Comparison of ENCODE assay signal across 36 cellular contexts in the genomic region with DNA sequence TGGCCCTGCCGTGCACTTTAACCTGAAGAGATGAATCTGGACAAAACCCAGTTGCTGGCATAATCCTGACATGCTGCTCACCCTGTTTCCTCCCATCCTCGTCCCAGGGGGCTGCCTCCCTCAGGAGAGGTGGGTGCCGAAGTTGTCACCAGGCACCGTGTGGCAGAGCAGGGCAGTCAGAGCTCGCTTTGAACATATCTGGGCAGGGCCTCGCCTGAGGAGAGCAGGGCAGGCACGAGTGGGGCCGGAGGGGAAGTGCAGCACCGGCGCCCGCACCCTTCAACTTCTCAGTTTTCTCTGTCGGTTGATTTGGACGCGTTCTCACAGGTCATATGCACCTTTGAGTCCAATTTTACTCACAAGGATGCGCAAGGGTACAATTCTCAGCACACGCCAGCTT.
"Had no signal": no experiment of that assay in that cellular context is flagged by ENCODE, and none has a peak within 500 bp of the region (broad histone marks: within the 10 kb centered on the region; RNA-seq: fewer than 3 reads in every experiment).

No MANE protein-coding gene starts in this region.

- H3K36me3 Mint-ChIP-seq: activated CD4-positive, alpha-beta memory T cell treated with anti-CD3 and anti-CD28 coated beads for 36 hours; activated CD8-positive, alpha-beta memory T cell treated with anti-CD3 and anti-CD28 coated beads, Interleukin-2, amount 10 ng/mL, durations not matched to agents 7 days and 5 days; activated naive CD4-positive, alpha-beta T cell treated with anti-CD3 and anti-CD28 coated beads, Interleukin-2, amount 50 U/mL, for 24 hours; activated naive CD8-positive, alpha-beta T cell treated with anti-CD3 and anti-CD28 coated beads for 36 hours; brain had no signal

- H3K36me3 ChIP-seq: adrenal gland, ascending aorta, breast epithelium, cardiac muscle cell had no signal

- H3K27ac ChIP-seq: adrenal gland, ascending aorta, breast epithelium, cardiac muscle cell, coronary artery, dorsolateral prefrontal cortex had no signal

- H3K4me3 Mint-ChIP-seq: activated CD4-positive, alpha-beta memory T cell treated with anti-CD3 and anti-CD28 coated beads for 36 hours; activated CD4-positive, alpha-beta T cell treated with anti-CD3 and anti-CD28 coated beads for 36 hours; activated CD4-positive, alpha-beta T cell treated with anti-CD3 and anti-CD28 coated beads, Interleukin-2, amount 10 ng/mL, durations not matched to agents 24 days and 14 days; activated CD8-positive, alpha-beta memory T cell treated with anti-CD3 and anti-CD28 coated beads, Interleukin-2, amount 10 ng/mL, durations not matched to agents 7 days and 5 days; activated CD8-positive, alpha-beta T cell treated with anti-CD3 and anti-CD28 coated beads, Interleukin-2, amount 10 ng/mL, durations not matched to agents 7 days and 5 days; activated naive CD4-positive, alpha-beta T cell treated with anti-CD3 and anti-CD28 coated beads for 36 hours; activated naive CD4-positive, alpha-beta T cell treated with anti-CD3 and anti-CD28 coated beads, Interleukin-2, amount 50 U/mL, for 24 hours; activated naive CD8-positive, alpha-beta T cell treated with anti-CD3 and anti-CD28 coated beads for 36 hours; activated naive CD8-positive, alpha-beta T cell treated with anti-CD3 and anti-CD28 coated beads, Interleukin-2, amount 50 U/mL, for 24 hours; activated T-helper 1 cell treated with anti-CD3 and anti-CD28 coated beads, Interleukin-12 subunit alpha, Interleukin-12 subunit beta, Interleukin-2, Interleukin-4 antibody, amounts not matched to agents 30 ng/mL and 10 ng/mL and 1 ng/mL, durations not matched to agents 14 hours and 24 hours and 36 hours; brain; dendritic cell treated with granulocyte-macrophage colony-stimulating factor and Interleukin-4, amounts not matched to agents 40 ng/mL and 50 ng/mL, for 4 days; endodermal cell; T-helper 17 cell; T-helper 2 cell treated with Interferon-gamma antibody and Interleukin-4, amounts not matched to agents 5 μg/mL and 100 μg/mL, for 36 hours had no signal

- H3K27me3 Mint-ChIP-seq: activated CD4-positive, alpha-beta memory T cell treated with anti-CD3 and anti-CD28 coated beads for 36 hours; activated CD4-positive, alpha-beta T cell treated with anti-CD3 and anti-CD28 coated beads for 36 hours; activated CD4-positive, alpha-beta T cell treated with anti-CD3 and anti-CD28 coated beads, Interleukin-2, amount 10 ng/mL, durations not matched to agents 24 days and 14 days; activated CD8-positive, alpha-beta memory T cell treated with anti-CD3 and anti-CD28 coated beads, Interleukin-2, amount 10 ng/mL, durations not matched to agents 7 days and 5 days; activated naive CD8-positive, alpha-beta T cell treated with anti-CD3 and anti-CD28 coated beads for 36 hours had no signal

- H3K4me1 ChIP-seq: adrenal gland had no signal

- H3K9me3 Mint-ChIP-seq: activated CD4-positive, alpha-beta T cell treated with anti-CD3 and anti-CD28 coated beads, Interleukin-2, amount 10 ng/mL, durations not matched to agents 24 days and 14 days; activated naive CD4-positive, alpha-beta T cell treated with anti-CD3 and anti-CD28 coated beads, Interleukin-2, amount 50 U/mL, for 24 hours; activated T-helper 1 cell treated with anti-CD3 and anti-CD28 coated beads, Interleukin-12 subunit alpha, Interleukin-12 subunit beta, Interleukin-2, Interleukin-4 antibody, amounts not matched to agents 30 ng/mL and 10 ng/mL and 1 ng/mL, durations not matched to agents 14 hours and 24 hours and 36 hours; activated T-helper 2 cell treated with anti-CD3 and anti-CD28 coated beads, Interferon-gamma antibody, Interleukin-2, Interleukin-4, amounts not matched to agents 10 μg/mL and 5 μg/mL and 100 μg/mL, durations not matched to agents 14 hours and 24 hours and 36 hours; T-helper 2 cell treated with Interferon-gamma antibody and Interleukin-4, amounts not matched to agents 5 μg/mL and 100 μg/mL, for 36 hours had no signal

- FAIRE-seq: frontal cortex had no signal

- H3K4me3 ChIP-seq: adrenal gland, ascending aorta, breast epithelium, cardiac muscle cell, coronary artery, dorsolateral prefrontal cortex had no signal

- ATAC-seq: activated CD4-positive, alpha-beta T cell treated with anti-CD3 and anti-CD28 coated beads for 36 hours; activated CD8-positive, alpha-beta memory T cell treated with anti-CD3 and anti-CD28 coated beads, Interleukin-2, amount 10 ng/mL, durations not matched to agents 7 days and 5 days; activated CD8-positive, alpha-beta T cell treated with anti-CD3 and anti-CD28 coated beads, Interleukin-2, amount 10 ng/mL, durations not matched to agents 7 days and 5 days; activated naive CD8-positive, alpha-beta T cell treated with anti-CD3 and anti-CD28 coated beads, Interleukin-2, amount 50 U/mL, for 24 hours; esophagus mucosa; T-helper 17 cell had no signal

- DNase-seq: activated CD4-positive, alpha-beta memory T cell treated with anti-CD3 and anti-CD28 coated beads for 36 hours; activated CD4-positive, alpha-beta T cell treated with anti-CD3 and anti-CD28 coated beads for 36 hours; activated CD4-positive, alpha-beta T cell treated with anti-CD3 and anti-CD28 coated beads, Interleukin-2, amount 10 ng/mL, durations not matched to agents 24 days and 14 days; activated CD4-positive, CD25-positive, alpha-beta regulatory T cell; activated CD4-positive, CD25-positive, alpha-beta regulatory T cell treated with anti-CD3 and anti-CD28 coated beads, Interleukin-2, amount 50 U/mL, for 72 hours; activated CD8-positive, alpha-beta memory T cell treated with anti-CD3 and anti-CD28 coated beads, Interleukin-2, amount 10 ng/mL, durations not matched to agents 7 days and 5 days; activated CD8-positive, alpha-beta memory T cell treated with anti-CD3 and anti-CD28 coated beads, Interleukin-2, amount 50 U/mL, for 4 hours; activated CD8-positive, alpha-beta T cell treated with anti-CD3 and anti-CD28 coated beads, Interleukin-2, amount 10 ng/mL, durations not matched to agents 7 days and 5 days; activated effector memory CD4-positive, alpha-beta T cell treated with anti-CD3 and anti-CD28 coated beads, Interleukin-2, amount 50 U/mL, for 16 hours; activated naive CD4-positive, alpha-beta T cell treated with anti-CD3 and anti-CD28 coated beads for 36 hours; activated naive CD8-positive, alpha-beta T cell treated with anti-CD3 and anti-CD28 coated beads for 36 hours; activated naive CD8-positive, alpha-beta T cell treated with anti-CD3 and anti-CD28 coated beads, Interleukin-2, amount 50 U/mL, for 24 hours; activated T-cell treated with anti-CD3 and anti-CD28 coated beads, Interleukin-2, amount 50 U/mL, for 1 hour; activated T-cell treated with anti-CD3 and anti-CD28 coated beads, Interleukin-2, amount 50 U/mL, for 48 hours; adrenal gland; amygdala; central memory CD4-positive, alpha-beta T cell; dorsolateral prefrontal cortex; effector memory CD4-positive, alpha-beta T cell; endodermal cell; foreskin fibroblast; T-helper 1 cell; T-helper 17 cell; T1000 had no signal

- H3K4me1 Mint-ChIP-seq: activated CD4-positive, alpha-beta T cell treated with anti-CD3 and anti-CD28 coated beads for 36 hours; activated CD4-positive, alpha-beta T cell treated with anti-CD3 and anti-CD28 coated beads, Interleukin-2, amount 10 ng/mL, durations not matched to agents 24 days and 14 days; activated CD8-positive, alpha-beta memory T cell treated with anti-CD3 and anti-CD28 coated beads, Interleukin-2, amount 10 ng/mL, durations not matched to agents 7 days and 5 days; activated naive CD4-positive, alpha-beta T cell treated with anti-CD3 and anti-CD28 coated beads, Interleukin-2, amount 50 U/mL, for 24 hours; activated naive CD8-positive, alpha-beta T cell treated with anti-CD3 and anti-CD28 coated beads for 36 hours; activated naive CD8-positive, alpha-beta T cell treated with anti-CD3 and anti-CD28 coated beads, Interleukin-2, amount 50 U/mL, for 24 hours had no signal

- H3K27me3 ChIP-seq: adrenal gland, ascending aorta, breast epithelium, cardiac muscle cell had no signal

- H3K27ac Mint-ChIP-seq: activated CD4-positive, alpha-beta memory T cell treated with anti-CD3 and anti-CD28 coated beads for 36 hours; activated CD4-positive, alpha-beta T cell treated with anti-CD3 and anti-CD28 coated beads for 36 hours; activated CD4-positive, alpha-beta T cell treated with anti-CD3 and anti-CD28 coated beads, Interleukin-2, amount 10 ng/mL, durations not matched to agents 24 days and 14 days; activated CD8-positive, alpha-beta memory T cell treated with anti-CD3 and anti-CD28 coated beads, Interleukin-2, amount 10 ng/mL, durations not matched to agents 7 days and 5 days; activated CD8-positive, alpha-beta T cell treated with anti-CD3 and anti-CD28 coated beads, Interleukin-2, amount 10 ng/mL, durations not matched to agents 7 days and 5 days; activated naive CD4-positive, alpha-beta T cell treated with anti-CD3 and anti-CD28 coated beads for 36 hours; activated naive CD4-positive, alpha-beta T cell treated with anti-CD3 and anti-CD28 coated beads, Interleukin-2, amount 50 U/mL, for 24 hours; activated naive CD8-positive, alpha-beta T cell treated with anti-CD3 and anti-CD28 coated beads for 36 hours; activated naive CD8-positive, alpha-beta T cell treated with anti-CD3 and anti-CD28 coated beads, Interleukin-2, amount 50 U/mL, for 24 hours; activated T-helper 1 cell treated with anti-CD3 and anti-CD28 coated beads, Interleukin-12 subunit alpha, Interleukin-12 subunit beta, Interleukin-2, Interleukin-4 antibody, amounts not matched to agents 30 ng/mL and 10 ng/mL and 1 ng/mL, durations not matched to agents 14 hours and 24 hours and 36 hours; activated T-helper 2 cell treated with anti-CD3 and anti-CD28 coated beads, Interferon-gamma antibody, Interleukin-2, Interleukin-4, amounts not matched to agents 10 μg/mL and 5 μg/mL and 100 μg/mL, durations not matched to agents 14 hours and 24 hours and 36 hours; dendritic cell treated with granulocyte-macrophage colony-stimulating factor and Interleukin-4, amounts not matched to agents 40 ng/mL and 50 ng/mL, for 4 days; endodermal cell; T-helper 17 cell; T-helper 2 cell treated with Interferon-gamma antibody and Interleukin-4, amounts not matched to agents 5 μg/mL and 100 μg/mL, for 36 hours had no signal

- H3K9me3 ChIP-seq: adrenal gland, ascending aorta had no signal
